In genomic region chr20:461254-462198, GRCh38 we compare ENCODE assay signal across 7 cellular contexts. TPM values are rescaled to one million over a fixed set of nuclear protein-coding genes. Genes with fewer than 3 reads are reported as not detected.
DNase-seq lines count a peak whose midpoint lies in the region; ATAC-seq, FAIRE-seq and TF ChIP-seq lines count a peak whose summit lies in the region.

No MANE protein-coding gene starts in this region.

- H3K4ac ChIP-seq in H9 (ENCODE audit: low read depth, low read length): no peak overlapping the region

- peak overlapping the region in 1 of 3 experiments; percentile 72; a peak in 2 of 7 replicates for H3K27ac Mint-ChIP-seq in H9

- H2BK12ac ChIP-seq in H9 (ENCODE audit: insufficient read length, low read depth, low read length): no peak overlapping the region

- H3K9me3 Mint-ChIP-seq in H9: peaks cover 0 to 3% of the 10 kb centered on the region in 2 experiments; a peak in 3 of 5 replicates

- FAIRE-seq in GM12891 (lab: Jason Lieb, UNC): peak; percentile 5

- H4K5ac ChIP-seq in H9 (ENCODE audit: insufficient read length, low read depth, low read length): no peak overlapping the region

- TF ChIP-seq CTCF in H9 (conservative IDR thresholded peaks at IDR 0.05): no peak
- no peak for TF ChIP-seq CTCF in WI38 (IDR thresholded peaks at IDR 0.05; ENCODE audit: low read depth, low read length)
- TF ChIP-seq CTCF in right lobe of liver (IDR thresholded peaks at IDR 0.05): no peak

- WGBS in H9 (ENCODE audit: extremely low coverage, insufficient read length, low lambda C conversion rate): no CpG with 5 or more reads among the region's 60 CpGs
- WGBS in right lobe of liver (ENCODE audit: insufficient coverage, low coverage, low lambda C conversion rate, missing lambda C conversion rate): 8% methylated on average over 25 of the region's 60 CpGs

- peak overlapping the region; percentile 62 for H3K4me2 ChIP-seq in H9 (ENCODE audit: insufficient read depth, insufficient read length, low read length)

- no peak overlapping the region for H4K8ac ChIP-seq in H9 (replicated peaks; ENCODE audit: insufficient read length, low read depth, low read length)

- no peaks in the 10 kb centered on the region for H4K20me1 ChIP-seq in H9 (ENCODE audit: control insufficient read depth, insufficient read depth, insufficient read length)

- no peak overlapping the region for H2BK20ac ChIP-seq in H9 (ENCODE audit: low read depth, low read length, poor library complexity, severe bottlenecking)

- H3K4me1 ChIP-seq in H9 (ENCODE audit: insufficient read depth, low read length) (no peaks in the 10 kb centered on the region; the same call in 1 of the 2 replicates), right lobe of liver (peaks cover 0 to 24% (median 9%) of the 10 kb centered on the region in 4 donors)

- H3K4me3 Mint-ChIP-seq in H9: peak overlapping the region; percentile 82 to 91

- no peak overlapping the region for H2BK120ac ChIP-seq in H9 (ENCODE audit: low read depth, low read length, poor library complexity, severe bottlenecking)

- H2AFZ ChIP-seq in H9 (ENCODE audit: low read length): no peak overlapping the region

- peaks cover 4% of the 10 kb centered on the region; the same call in 1 of the 2 replicates for H3K79me2 ChIP-seq in H9 (ENCODE audit: insufficient read depth, low read length)

- no peaks in the 10 kb centered on the region for H3K36me3 ChIP-seq in right lobe of liver

- no peaks in the 10 kb centered on the region; a peak in 1 of 7 replicates for H3K36me3 Mint-ChIP-seq in H9 (ENCODE audit: insufficient read depth in 1 of 3, low read depth in 3 of 3)

- peak; percentile 54 to 67 (median 63) for ATAC-seq in right lobe of liver

- peak overlapping the region; percentile 43 for H3K9ac ChIP-seq in H9 (ENCODE audit: extremely low read depth, insufficient read length, low read length)

- H3K27ac ChIP-seq in H9 (ENCODE audit: insufficient read length, low read depth, low read length): no peak overlapping the region
- peak overlapping the region; percentile 72 for H3K27ac ChIP-seq in cingulate gyrus (ENCODE audit: low read depth, low read length)
- H3K27ac ChIP-seq in right lobe of liver: peak overlapping the region; percentile 90 to 96 (median 94)

- H3K23ac ChIP-seq in H9 (ENCODE audit: insufficient read length, low read depth, low read length): no peak overlapping the region

- DNase-seq in GM12891 (ENCODE audit: insufficient read length, low spot score): peak; percentile 46
- DNase-seq in H9: peak; percentile 57
- DNase-seq in Kasumi-1 (lab: John Stamatoyannopoulos, UW): peak; percentile 34 to 44
- peak in 2 of 3 donors; percentile 67 to 70 for DNase-seq in right lobe of liver
- DNase-seq in stimulated activated CD8-positive, alpha-beta memory T cell treated with anti-CD3 and anti-CD28 coated beads, Interleukin-12 subunit alpha, Interleukin-12 subunit beta, amount 100 ng/mL, for 24 hours (ENCODE audit: extremely low read depth): peak; percentile 16

- H4K91ac ChIP-seq in H9 (ENCODE audit: insufficient read length, low read depth, low read length): no peak overlapping the region

- no peaks in the 10 kb centered on the region for H3K79me1 ChIP-seq in H9 (ENCODE audit: insufficient read depth, low read depth, low read length, poor library complexity, severe bottlenecking)

- H2AK5ac ChIP-seq in H9 (ENCODE audit: insufficient read length, low read length): no peak overlapping the region

- no peak overlapping the region for H3T11ph ChIP-seq in H9 (ENCODE audit: low read length)

- intact Hi-C loops in right lobe of liver (cut with DNase I): no loop called here

- H2BK15ac ChIP-seq in H9 (ENCODE audit: low read depth, low read length): no peak overlapping the region

- TF ChIP-seq POLR2A in GM12891 (IDR thresholded peaks at IDR 0.05; ENCODE audit: low read depth, low read length) (no peak), right lobe of liver (IDR thresholded peaks at IDR 0.05) (no peak)

- H3K4me1 Mint-ChIP-seq in H9: peaks cover 15 to 19% of the 10 kb centered on the region in 2 experiments

- no peak overlapping the region for H3K18ac ChIP-seq in H9 (ENCODE audit: insufficient read length, low read depth, low read length)

- no peak overlapping the region for H2BK5ac ChIP-seq in H9 (ENCODE audit: insufficient read length, low read length)

- H3K14ac ChIP-seq in H9 (ENCODE audit: insufficient read depth, low read length): peak overlapping the region; percentile 9

- peaks cover 27% of the 10 kb centered on the region for H3K27me3 Mint-ChIP-seq in H9 (ENCODE audit: low read depth)

- H3K9me3 ChIP-seq in H9 (ENCODE audit: control insufficient read depth, low read depth, low read length): no peaks in the 10 kb centered on the region
- no peaks in the 10 kb centered on the region for H3K9me3 ChIP-seq in right lobe of liver

- peaks cover 6% of the 10 kb centered on the region for H3K23me2 ChIP-seq in H9 (ENCODE audit: insufficient read length, low read depth, low read length, poor library complexity, severe bottlenecking)

- H3K4me3 ChIP-seq in WI38 (ENCODE audit: low read depth, low read length) (peak overlapping the region; percentile 88), right lobe of liver (peak overlapping the region; percentile 70 to 88 (median 81))

- H3K56ac ChIP-seq in H9 (ENCODE audit: insufficient read length, low read depth, low read length): no peak overlapping the region

- H3K27me3 ChIP-seq in H9 (ENCODE audit: insufficient read depth, low read length) (no peaks in the 10 kb centered on the region), right lobe of liver (no peaks in the 10 kb centered on the region)

TF ChIP-seq in GM12891, 5 proteins besides CTCF, POLR2A, EP300 and RAD21:
- TF ChIP-seq PAX5 (IDR thresholded peaks at IDR 0.05; ENCODE audit: insufficient read depth, low read length, severe bottlenecking): no peak

RNA-seq across cellular contexts. Expression of gene TBC1D20, which starts 0.8 kb away (rescaled TPM):
- polyA plus RNA-seq in GM12891 (2012; ENCODE audit: low read depth, missing spikeins): 6.9 TPM
- total RNA-seq in H9 (2021) (16.8 and 17.9 TPM in 2 replicates), right lobe of liver (10 to 100 TPM; 10.8 to 21.4 (median 13.9) TPM)

RNA-seq across cellular contexts. Expression of gene RBCK1, which starts 53.4 kb away (rescaled TPM):
- 90.4 TPM for polyA plus RNA-seq in GM12891 (2012; ENCODE audit: low read depth, missing spikeins)
- total RNA-seq in H9 (2021) (46.8 and 50.8 TPM in 2 replicates), right lobe of liver (100 to 1,000 TPM in 2 of 6 experiments, 10 to 100 TPM in 4; 63.1 to 113 (median 85.6) TPM)

Comparison
In these comparisons a context has a peak if more than half of its experiments do, and no peak if none do; other contexts are left out.
1. DNase-seq: peak in every context shown above with its lines; median percentile 68 in right lobe of liver; 57 in H9; 46 in GM12891; 39 in Kasumi-1; 16 in stimulated activated CD8-positive, alpha-beta memory T cell treated with anti-CD3 and anti-CD28 coated beads, Interleukin-12 subunit alpha, Interleukin-12 subunit beta, amount 100 ng/mL, for 24 hours.